Comparison of ENCODE assay signal across 20 cellular contexts in genomic region chr15:60073441-60073840, GRCh38.
"Had no signal": no experiment of that assay in that cellular context is flagged by ENCODE, and none has a peak within 500 bp of the region (broad histone marks: within the 10 kb centered on the region; RNA-seq: fewer than 3 reads in every experiment).

No MANE protein-coding gene starts in this region.

- H3K27ac ChIP-seq: coronary artery, esophagus squamous epithelium, lower lobe of right lung, ovary, psoas muscle, sigmoid colon, spleen, testis, tibial artery had no signal

- H3K4me1 ChIP-seq: lower lobe of right lung, psoas muscle, sigmoid colon, spleen, testis, tibial artery had no signal

- H3K4me1 Mint-ChIP-seq: natural killer cell; stimulated activated memory B cell treated with anti-CD40 and anti-IgM and Interleukin-4, amounts not matched to agents 10 μg/mL and 1 μg/mL and 100 μg/mL, for 72 hours had no signal

- H3K27me3 Mint-ChIP-seq: stimulated activated memory B cell treated with anti-CD40 and anti-IgM and Interleukin-4, amounts not matched to agents 10 μg/mL and 1 μg/mL and 100 μg/mL, for 72 hours had no signal

- DNase-seq: effector memory CD4-positive, alpha-beta T cell; esophagus squamous epithelium; foreskin melanocyte; hypothalamus; left ventricle myocardium superior; lower lobe of right lung; natural killer cell; occipital lobe; ovary; psoas muscle; right cardiac atrium; sigmoid colon; spleen; stimulated activated CD4-positive, alpha-beta T cell treated with anti-CD3 and anti-CD28 coated beads, Interleukin-4, amount 100 ng/mL, for 4 hours; stimulated activated naive CD8-positive, alpha-beta T cell treated with anti-CD3 and anti-CD28 coated beads, Interleukin-15, Interleukin-2, amounts not matched to agents 100 U/mL and 50 U/mL, for 24 hours; testis; tibial artery had no signal

- H3K9me3 Mint-ChIP-seq: natural killer cell, type B pancreatic cell had no signal

- H3K27ac Mint-ChIP-seq: natural killer cell; stimulated activated memory B cell treated with anti-CD40 and anti-IgM and Interleukin-4, amounts not matched to agents 10 μg/mL and 1 μg/mL and 100 μg/mL, for 72 hours; type B pancreatic cell had no signal

- H3K36me3 ChIP-seq: esophagus squamous epithelium, lower lobe of right lung, ovary, sigmoid colon, spleen, tibial artery had no signal

- H3K27me3 ChIP-seq: ovary, sigmoid colon, testis, tibial artery had no signal

- H3K36me3 Mint-ChIP-seq: natural killer cell; stimulated activated memory B cell treated with anti-CD40 and anti-IgM and Interleukin-4, amounts not matched to agents 10 μg/mL and 1 μg/mL and 100 μg/mL, for 72 hours had no signal

- H3K9me3 ChIP-seq: esophagus squamous epithelium, lower lobe of right lung, ovary, psoas muscle, testis, tibial artery had no signal

- H3K4me3 Mint-ChIP-seq: natural killer cell; stimulated activated memory B cell treated with anti-CD40 and anti-IgM and Interleukin-4, amounts not matched to agents 10 μg/mL and 1 μg/mL and 100 μg/mL, for 72 hours; type B pancreatic cell had no signal

- H3K4me3 ChIP-seq: coronary artery, esophagus squamous epithelium, lower lobe of right lung, ovary, psoas muscle, sigmoid colon, spleen, testis, tibial artery had no signal
